In the genomic region with DNA sequence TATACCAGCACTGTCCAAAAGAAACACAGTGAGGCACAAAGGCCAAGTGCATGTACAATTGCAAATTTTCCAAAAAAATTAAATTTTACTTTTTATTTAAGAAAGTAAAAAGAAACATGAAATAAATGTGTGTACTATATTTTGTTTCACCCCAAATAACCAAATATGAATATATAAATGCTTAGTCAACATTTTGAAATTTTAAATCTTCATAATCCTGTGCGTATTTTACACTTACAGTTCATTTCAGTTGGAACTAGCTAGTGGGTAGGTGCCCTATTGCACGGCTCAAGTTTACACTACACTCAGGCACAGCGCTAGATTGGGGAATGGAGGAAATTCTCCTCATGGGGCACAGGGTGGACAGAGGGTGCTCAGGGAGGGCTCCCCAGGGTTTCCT, we compare ENCODE assay signal across 11 cellular contexts. TPM values are rescaled to one million over a fixed set of nuclear protein-coding genes. Genes with fewer than 3 reads are reported as not detected.
A peak's percentile ranks its signal among the peaks of the same experiment; 100 is the strongest.
DNase-seq lines count a peak whose midpoint lies in the region; ATAC-seq and TF ChIP-seq lines count a peak whose summit lies in the region.
"Had no signal": no experiment of that assay in that cellular context is flagged by ENCODE, and none has a peak within 500 bp of the region (broad histone marks: within the 10 kb centered on the region; RNA-seq: fewer than 3 reads in every experiment).

No MANE protein-coding gene starts in this region.

- H3K4me1 Mint-ChIP-seq in activated T-cell treated with anti-CD3 and anti-CD28 coated beads, Interleukin-2, amount 50 U/mL, for 24 hours (ENCODE audit: low read depth) = peaks cover 1% of the 10 kb centered on the region

- intact Hi-C loops in esophagus squamous epithelium (cut with DNase I) = no loop called here

- H3K9me3 Mint-ChIP-seq in activated T-cell treated with anti-CD3 and anti-CD28 coated beads, Interleukin-2, amount 50 U/mL, for 24 hours = peaks cover 12% of the 10 kb centered on the region

- no peak for ATAC-seq in GM19452 (IDR thresholded peaks at IDR 0.05; ENCODE audit: unreplicated experiment)
- no peak for ATAC-seq in GM18498 (IDR thresholded peaks at IDR 0.05; ENCODE audit: unreplicated experiment)

- no peak overlapping the region for H3K27ac Mint-ChIP-seq in activated T-cell treated with anti-CD3 and anti-CD28 coated beads, Interleukin-2, amount 50 U/mL, for 24 hours
- H3K27ac Mint-ChIP-seq: activated CD4-positive, alpha-beta T cell treated with anti-CD3 and anti-CD28 coated beads, Interleukin-2, amount 10 ng/mL, durations not matched to agents 24 days and 14 days had no signal

- no peak overlapping the region for H3K27ac ChIP-seq in esophagus squamous epithelium
- H3K27ac ChIP-seq in suprapubic skin = no peak overlapping the region

- H3K27me3 ChIP-seq in esophagus squamous epithelium (no peaks in the 10 kb centered on the region), suprapubic skin (no peaks in the 10 kb centered on the region)
- H3K27me3 ChIP-seq: thyroid gland had no signal

- TF ChIP-seq CTCF in esophagus squamous epithelium (IDR thresholded peaks at IDR 0.05) = no peak
- TF ChIP-seq CTCF in suprapubic skin (IDR thresholded peaks at IDR 0.05) = no peak

- H3K4me3 ChIP-seq in esophagus squamous epithelium (peak overlapping the region in 3 of 4 donors; percentile 71 to 94 (median 78)), suprapubic skin (peak overlapping the region; percentile 90)

- H3K36me3 ChIP-seq in esophagus squamous epithelium (peaks cover 0 to 15% (median 0%) of the 10 kb centered on the region in 3 donors), suprapubic skin (peaks cover 3% of the 10 kb centered on the region)
- H3K36me3 ChIP-seq: thyroid gland had no signal

- H3K4me1 ChIP-seq in esophagus squamous epithelium (peaks cover 11 to 41% (median 29%) of the 10 kb centered on the region in 3 donors), suprapubic skin (peaks cover 32% of the 10 kb centered on the region)

- H3K27me3 Mint-ChIP-seq in activated T-cell treated with anti-CD3 and anti-CD28 coated beads, Interleukin-2, amount 50 U/mL, for 24 hours = no peaks in the 10 kb centered on the region

- DNase-seq in activated T-cell treated with anti-CD3 and anti-CD28 coated beads, Interleukin-2, amount 50 U/mL, for 24 hours = no peak
- no peak for DNase-seq in activated T-cell treated with anti-CD3 and anti-CD28 coated beads for 4 hours
- no peak for DNase-seq in esophagus squamous epithelium (lab: John Stamatoyannopoulos, UW)
- no peak for DNase-seq in suprapubic skin (ENCODE audit: low spot score in 2 of 2)
- DNase-seq: central memory CD4-positive, alpha-beta T cell; KG1; small intestine had no signal

- peaks cover 6% of the 10 kb centered on the region for H3K36me3 Mint-ChIP-seq in activated T-cell treated with anti-CD3 and anti-CD28 coated beads, Interleukin-2, amount 50 U/mL, for 24 hours (ENCODE audit: low read depth)

- no peak for TF ChIP-seq POLR2A in esophagus squamous epithelium (IDR thresholded peaks at IDR 0.05)
- TF ChIP-seq POLR2A in suprapubic skin (IDR thresholded peaks at IDR 0.05) = no peak

- peak overlapping the region; percentile 19 for H3K4me3 Mint-ChIP-seq in activated T-cell treated with anti-CD3 and anti-CD28 coated beads, Interleukin-2, amount 50 U/mL, for 24 hours

- no peaks in the 10 kb centered on the region for H3K9me3 ChIP-seq in esophagus squamous epithelium
- no peaks in the 10 kb centered on the region for H3K9me3 ChIP-seq in suprapubic skin
- H3K9me3 ChIP-seq: thyroid gland had no signal

- TF ChIP-seq EP300 in suprapubic skin (IDR thresholded peaks at IDR 0.05) = no peak

- 84 to 92% methylated on average over 3 of the region's 3 CpGs for WGBS in esophagus squamous epithelium, 2 donors
- WGBS in suprapubic skin = 92% methylated on average over 3 of the region's 3 CpGs

RNA-seq across cellular contexts. Expression of a gene that starts 18.0 kb away (rescaled TPM):
- total RNA-seq in esophagus squamous epithelium = 10 to 100 TPM in 2 of 4 donors, 1 to 10 TPM in 2; 2.2 to 12.3 (median 7.9) TPM
- total RNA-seq in suprapubic skin = 10 to 100 TPM in 3 of 4 donors, 1 to 10 TPM in 1; 9.5 to 19.2 (median 12.2) TPM

RNA-seq across cellular contexts. Expression of a gene that starts 20.3 kb away (rescaled TPM):
- total RNA-seq in esophagus squamous epithelium (10 to 100 TPM in 2 of 4 donors, 1 to 10 TPM in 2; 4.2 to 14.4 (median 8.0) TPM), suprapubic skin (10 to 100 TPM; 11.4 to 28.1 (median 14.5) TPM)

RNA-seq across cellular contexts. Expression of a gene that starts 35.4 kb away (rescaled TPM):
- 10 to 100 TPM in 1 of 4 donors, 1 to 10 TPM in 3; 5.9 to 11.4 (median 7.8) TPM for total RNA-seq in esophagus squamous epithelium
- total RNA-seq in suprapubic skin = 10 to 100 TPM in 2 of 4 donors, 1 to 10 TPM in 2; 9.1 to 31.9 (median 12.9) TPM

RNA-seq across cellular contexts. Expression of a gene that starts 39.4 kb away (rescaled TPM):
- 1 to 10 TPM; 1.7 to 8.4 (median 4.8) TPM for total RNA-seq in esophagus squamous epithelium
- total RNA-seq in suprapubic skin = 10 to 100 TPM in 2 of 4 donors, 1 to 10 TPM in 2; 6.7 to 27.6 (median 11.5) TPM

RNA-seq across cellular contexts. Expression of a gene that starts 57.3 kb away (rescaled TPM):
- total RNA-seq in esophagus squamous epithelium = 10 to 100 TPM in 2 of 4 donors, 1 to 10 TPM in 2; 5.8 to 17.9 (median 11.1) TPM
- total RNA-seq in suprapubic skin = 10 to 100 TPM; 15.2 to 29.6 (median 23.7) TPM
